8 cellular contexts compared by ENCODE assay signal in the genomic region with DNA sequence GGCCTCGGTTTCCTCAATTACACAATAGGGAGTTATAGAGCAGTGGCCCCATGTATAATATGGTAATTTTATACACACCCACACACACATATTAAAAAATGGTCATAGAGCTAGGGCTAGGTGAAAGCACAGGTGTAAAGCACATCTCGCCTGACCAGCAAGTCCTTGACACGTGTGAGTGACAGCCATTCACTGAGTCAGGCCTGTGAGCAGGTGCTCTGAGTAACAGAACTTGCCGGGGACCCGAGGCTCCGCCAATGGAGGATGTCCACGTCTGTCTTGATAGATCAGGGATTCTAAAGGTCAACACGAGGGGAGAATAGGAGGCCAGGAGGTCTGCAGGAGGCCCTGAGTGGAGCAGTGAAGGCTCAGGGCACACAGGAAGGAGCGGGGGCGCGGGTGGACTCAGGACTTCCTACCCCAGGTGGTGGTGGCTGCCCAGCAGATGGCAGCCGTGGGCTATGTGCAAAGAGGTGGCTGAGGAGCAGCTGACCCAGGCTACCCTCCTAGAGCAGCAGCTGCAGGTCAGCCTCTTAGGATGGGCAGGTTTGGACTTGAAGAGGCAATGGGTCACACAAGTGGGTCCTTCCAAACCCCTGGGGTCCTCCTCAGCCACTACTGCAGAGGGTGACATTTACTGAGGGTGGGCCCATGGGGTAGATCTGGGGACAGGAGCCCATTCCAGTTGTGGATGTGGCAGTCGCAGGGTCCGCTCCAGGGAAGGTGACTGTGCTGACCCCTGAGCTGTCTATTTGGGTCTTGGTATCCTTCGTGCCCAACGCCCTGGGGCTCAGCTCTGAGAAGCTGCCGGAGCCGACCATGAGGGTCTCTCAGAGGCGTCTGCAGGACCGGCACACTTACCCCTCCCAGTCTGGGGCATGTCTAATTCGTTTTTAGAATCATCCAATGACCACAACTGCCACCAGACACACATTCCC. TPM values are rescaled to one million over a fixed set of nuclear protein-coding genes. Genes with fewer than 3 reads are reported as not detected.
DNase-seq lines count a peak whose midpoint lies in the region; ATAC-seq lines count a peak whose summit lies in the region.

No MANE protein-coding gene starts in this region.

- ATAC-seq in left lobe of liver (peak; percentile 96), GM18858 (IDR thresholded peaks at IDR 0.05; ENCODE audit: unreplicated experiment) (no peak)

- H3K36me3 ChIP-seq in BLaER1 treated with 17β-estradiol and CSF1 and Interleukin-3, amounts not matched to agents 10 nM and 100 nM: peaks cover 50 to 74% (median 58%) of the 10 kb centered on the region in 11 experiments

- DNase-seq in HCEC 1CT (peak; percentile 60), NCI-H460 (ENCODE audit: extremely low read depth, low read depth) (peak; percentile 77), cerebellar cortex (ENCODE audit: low spot score) (peak; percentile 81), left lobe of liver (ENCODE audit: low spot score) (peak; percentile 80)
- peak; percentile 76 for DNase-seq in activated CD4-positive, alpha-beta T cell treated with anti-CD3 and anti-CD28 coated beads for 4 hours
- peak; percentile 70 to 80 for DNase-seq in stimulated activated CD4-positive, alpha-beta T cell treated with anti-CD3 and anti-CD28 coated beads, Interleukin-4, amount 100 ng/mL, for 4 hours

- peak overlapping the region in 10 of 11 experiments; percentile 49 to 69 (median 58); a peak in 19 of 22 replicates for H3K27ac ChIP-seq in BLaER1 treated with 17β-estradiol and CSF1 and Interleukin-3, amounts not matched to agents 10 nM and 100 nM

- H3K4me3 ChIP-seq in BLaER1 treated with 17β-estradiol and CSF1 and Interleukin-3, amounts not matched to agents 10 nM and 100 nM: peak overlapping the region in 2 of 10 experiments; percentile 23 to 45; a peak in 3 of 20 replicates

- H3K9me3 ChIP-seq in BLaER1 treated with 17β-estradiol and CSF1 and Interleukin-3, amounts not matched to agents 10 nM and 100 nM (replicated peaks in 1 of 11): no peaks in the 10 kb centered on the region

- peaks cover 78 to 93% (median 88%) of the 10 kb centered on the region in 10 experiments for H3K4me1 ChIP-seq in BLaER1 treated with 17β-estradiol and CSF1 and Interleukin-3, amounts not matched to agents 10 nM and 100 nM

- H3K9ac ChIP-seq in BLaER1 treated with 17β-estradiol and CSF1 and Interleukin-3, amounts not matched to agents 10 nM and 100 nM: peak overlapping the region; percentile 23 to 65 (median 56); a peak in 19 of 22 replicates

- peak overlapping the region; percentile 82 to 94 (median 87) for H3K4me2 ChIP-seq in BLaER1 treated with 17β-estradiol and CSF1 and Interleukin-3, amounts not matched to agents 10 nM and 100 nM

- H3K27me3 ChIP-seq in BLaER1 treated with 17β-estradiol and CSF1 and Interleukin-3, amounts not matched to agents 10 nM and 100 nM: no peaks in the 10 kb centered on the region

- H4K20me1 ChIP-seq in BLaER1 treated with 17β-estradiol and CSF1 and Interleukin-3, amounts not matched to agents 10 nM and 100 nM: peaks cover 9 to 90% (median 55%) of the 10 kb centered on the region in 11 experiments; a peak in 18 of 22 replicates

RNA-seq across cellular contexts. Expression of gene PRRT1B, which starts 45.9 kb away (rescaled TPM):
- not detected in 2 replicates for total RNA-seq in NCI-H460 (2014; rRNA removed; shearing (Covaris generic))
- not detected in 2 replicates for polyA plus RNA-seq in NCI-H460 (2014; cell fraction: nucleus; rRNA removed)
- total RNA-seq in left lobe of liver: 8.5 TPM
